In genomic region chr12:71710276-71711125, GRCh38 we compare ENCODE assay signal across 1 cellular context.
TF ChIP-seq lines count a peak whose summit lies in the region.

No MANE protein-coding gene starts in this region.

TF ChIP-seq in IMR-90, 13 proteins besides CTCF, POLR2A, EP300 and RAD21 (continued from another document):
- no peak for TF ChIP-seq RFX5 (IDR thresholded peaks at IDR 0.05; ENCODE audit: low read depth, low read length)
- peak; percentile 33; the same call in 1 of the 2 replicates for TF ChIP-seq MAZ (IDR thresholded peaks at IDR 0.05; ENCODE audit: borderline replicate concordance, low read depth, low read length)
- no peak for TF ChIP-seq SMC3 (IDR thresholded peaks at IDR 0.05; ENCODE audit: low read depth, low read length)
- TF ChIP-seq MXI1 (IDR thresholded peaks at IDR 0.05; ENCODE audit: borderline replicate concordance, low read depth, low read length): no peak
TF ChIP-seq in IMR-90: peak in this region for 5.
